ENCODE assay signal across 1 cellular context in genomic region chr3:9666704-9667445, GRCh38.
TF ChIP-seq lines count a peak whose summit lies in the region.

No MANE protein-coding gene starts in this region.

TF ChIP-seq in GM12878, 131 proteins besides CTCF, POLR2A, EP300 and RAD21:
- TF ChIP-seq SPI1 (IDR thresholded peaks at IDR 0.05; ENCODE audit: borderline replicate concordance, insufficient read depth, low read depth, low read length) (no peak), MEF2A (IDR thresholded peaks at IDR 0.05; ENCODE audit: insufficient read depth, low read depth, low read length) (no peak), FOXK2 (IDR thresholded peaks at IDR 0.05) (no peak), IKZF1 (conservative IDR thresholded peaks at IDR 0.05) (no peak), ZNF384 (IDR thresholded peaks at IDR 0.05; ENCODE audit: borderline replicate concordance, low read depth, low read length) (no peak)
